Comparison of ENCODE assay signal across 38 cellular contexts in the genomic region with DNA sequence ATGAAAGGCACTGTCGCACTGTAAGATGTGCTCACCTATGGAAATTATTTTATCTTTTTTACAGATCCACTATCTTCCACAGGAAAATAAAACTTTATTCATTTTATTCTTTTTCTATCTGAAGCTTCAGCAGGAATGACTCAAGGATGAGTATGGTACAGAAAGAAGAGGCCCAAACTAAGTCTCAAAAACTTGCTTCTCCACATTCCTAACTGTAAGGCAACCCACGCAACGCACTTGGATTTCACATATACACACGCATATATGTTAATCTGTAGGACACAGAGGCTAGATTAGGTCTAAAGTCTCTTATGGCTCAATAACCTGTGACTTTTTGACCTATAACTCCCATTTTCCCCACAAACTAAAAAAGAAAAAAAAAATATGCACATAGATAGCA.
"Had no signal": no experiment of that assay in that cellular context is flagged by ENCODE, and none has a peak within 500 bp of the region (broad histone marks: within the 10 kb centered on the region; RNA-seq: fewer than 3 reads in every experiment).

No MANE protein-coding gene starts in this region.

- H3K9me3 ChIP-seq: adrenal gland, ascending aorta, breast epithelium, gastrocnemius medialis, heart left ventricle had no signal

- H3K27me3 Mint-ChIP-seq: activated B cell treated with CpG ODN at 0.5 μM for 24 hours; activated CD8-positive, alpha-beta T cell treated with anti-CD3 and anti-CD28 coated beads for 36 hours; activated naive CD4-positive, alpha-beta T cell treated with anti-CD3 and anti-CD28 coated beads, Interleukin-2, amount 50 U/mL, for 24 hours; activated naive CD8-positive, alpha-beta T cell treated with anti-CD3 and anti-CD28 coated beads for 36 hours; activated naive CD8-positive, alpha-beta T cell treated with anti-CD3 and anti-CD28 coated beads, Interleukin-2, amount 50 U/mL, for 24 hours; central memory CD8-positive, alpha-beta T cell; dendritic cell treated with granulocyte-macrophage colony-stimulating factor and Interleukin-4, amounts not matched to agents 40 ng/mL and 50 ng/mL, for 4 days; T-helper 17 cell had no signal

- H3K27ac Mint-ChIP-seq: activated B cell treated with CpG ODN at 0.5 μM for 24 hours; activated CD8-positive, alpha-beta T cell treated with anti-CD3 and anti-CD28 coated beads for 36 hours; activated naive CD4-positive, alpha-beta T cell treated with anti-CD3 and anti-CD28 coated beads for 36 hours; activated naive CD4-positive, alpha-beta T cell treated with anti-CD3 and anti-CD28 coated beads, Interleukin-2, amount 50 U/mL, for 24 hours; activated naive CD8-positive, alpha-beta T cell treated with anti-CD3 and anti-CD28 coated beads for 36 hours; activated naive CD8-positive, alpha-beta T cell treated with anti-CD3 and anti-CD28 coated beads, Interleukin-2, amount 50 U/mL, for 24 hours; activated T-helper 1 cell treated with anti-CD3 and anti-CD28 coated beads, Interleukin-12 subunit alpha, Interleukin-12 subunit beta, Interleukin-2, Interleukin-4 antibody, amounts not matched to agents 30 ng/mL and 10 ng/mL and 1 ng/mL, durations not matched to agents 14 hours and 24 hours and 36 hours; activated T-helper 2 cell treated with anti-CD3 and anti-CD28 coated beads, Interferon-gamma antibody, Interleukin-2, Interleukin-4, amounts not matched to agents 10 μg/mL and 5 μg/mL and 100 μg/mL, durations not matched to agents 14 hours and 24 hours and 36 hours; brain; dendritic cell treated with granulocyte-macrophage colony-stimulating factor and Interleukin-4, amounts not matched to agents 40 ng/mL and 50 ng/mL, for 4 days; T-helper 17 cell; T-helper 2 cell treated with Interferon-gamma antibody and Interleukin-4, amounts not matched to agents 5 μg/mL and 100 μg/mL, for 36 hours had no signal

- H3K79me2 ChIP-seq: hepatocyte had no signal

- H2AFZ ChIP-seq: hepatocyte had no signal

- H3K4me3 Mint-ChIP-seq: activated B cell treated with CpG ODN at 0.5 μM for 24 hours; activated CD8-positive, alpha-beta T cell treated with anti-CD3 and anti-CD28 coated beads for 36 hours; activated naive CD4-positive, alpha-beta T cell treated with anti-CD3 and anti-CD28 coated beads for 36 hours; activated naive CD4-positive, alpha-beta T cell treated with anti-CD3 and anti-CD28 coated beads, Interleukin-2, amount 50 U/mL, for 24 hours; activated naive CD8-positive, alpha-beta T cell treated with anti-CD3 and anti-CD28 coated beads for 36 hours; activated naive CD8-positive, alpha-beta T cell treated with anti-CD3 and anti-CD28 coated beads, Interleukin-2, amount 50 U/mL, for 24 hours; activated T-helper 1 cell treated with anti-CD3 and anti-CD28 coated beads, Interleukin-12 subunit alpha, Interleukin-12 subunit beta, Interleukin-2, Interleukin-4 antibody, amounts not matched to agents 30 ng/mL and 10 ng/mL and 1 ng/mL, durations not matched to agents 14 hours and 24 hours and 36 hours; brain; central memory CD8-positive, alpha-beta T cell; dendritic cell treated with granulocyte-macrophage colony-stimulating factor and Interleukin-4, amounts not matched to agents 40 ng/mL and 50 ng/mL, for 4 days; endodermal cell; T-helper 17 cell; T-helper 2 cell treated with Interferon-gamma antibody and Interleukin-4, amounts not matched to agents 5 μg/mL and 100 μg/mL, for 36 hours had no signal

- H3K4me1 ChIP-seq: adrenal gland, ascending aorta, breast epithelium, gastrocnemius medialis, heart left ventricle had no signal

- DNase-seq: activated B cell treated with CpG ODN at 0.5 μM for 24 hours; activated CD4-positive, alpha-beta T cell treated with anti-CD3 and anti-CD28 coated beads for 48 hours; activated CD4-positive, alpha-beta T cell treated with anti-CD3 and anti-CD28 coated beads, Interleukin-2, amount 50 U/mL, for 1 hour; activated CD4-positive, alpha-beta T cell treated with anti-CD3 and anti-CD28 coated beads, Interleukin-2, amount 50 U/mL, for 48 hours; activated CD8-positive, alpha-beta memory T cell treated with anti-CD3 and anti-CD28 coated beads for 24 hours; activated CD8-positive, alpha-beta memory T cell treated with anti-CD3 and anti-CD28 coated beads, Interleukin-2, amount 50 U/mL, for 4 hours; activated CD8-positive, alpha-beta T cell treated with anti-CD3 and anti-CD28 coated beads for 36 hours; activated effector memory CD4-positive, alpha-beta T cell treated with anti-CD3 and anti-CD28 coated beads, Interleukin-2, amount 50 U/mL, for 16 hours; activated naive CD4-positive, alpha-beta T cell treated with anti-CD3 and anti-CD28 coated beads for 36 hours; activated naive CD8-positive, alpha-beta T cell treated with anti-CD3 and anti-CD28 coated beads for 36 hours; activated naive CD8-positive, alpha-beta T cell treated with anti-CD3 and anti-CD28 coated beads, Interleukin-2, amount 50 U/mL, for 24 hours; activated T-cell treated with anti-CD3 and anti-CD28 coated beads, Interleukin-2, amount 50 U/mL, for 1 hour; activated T-cell treated with anti-CD3 and anti-CD28 coated beads, Interleukin-2, amount 50 U/mL, for 48 hours; adrenal gland; dorsolateral prefrontal cortex; effector memory CD4-positive, alpha-beta T cell; endodermal cell; erythroblast; foreskin fibroblast; gastrocnemius medialis; glutamatergic neuron; heart left ventricle; T-helper 1 cell; T-helper 17 cell; T1000; WERI-Rb-1 had no signal

- H3K9me3 Mint-ChIP-seq: activated B cell treated with CpG ODN at 0.5 μM for 24 hours; activated CD8-positive, alpha-beta T cell treated with anti-CD3 and anti-CD28 coated beads for 36 hours; activated naive CD4-positive, alpha-beta T cell treated with anti-CD3 and anti-CD28 coated beads for 36 hours; activated naive CD4-positive, alpha-beta T cell treated with anti-CD3 and anti-CD28 coated beads, Interleukin-2, amount 50 U/mL, for 24 hours; activated naive CD8-positive, alpha-beta T cell treated with anti-CD3 and anti-CD28 coated beads for 36 hours; activated naive CD8-positive, alpha-beta T cell treated with anti-CD3 and anti-CD28 coated beads, Interleukin-2, amount 50 U/mL, for 24 hours; activated T-helper 1 cell treated with anti-CD3 and anti-CD28 coated beads, Interleukin-12 subunit alpha, Interleukin-12 subunit beta, Interleukin-2, Interleukin-4 antibody, amounts not matched to agents 30 ng/mL and 10 ng/mL and 1 ng/mL, durations not matched to agents 14 hours and 24 hours and 36 hours; activated T-helper 2 cell treated with anti-CD3 and anti-CD28 coated beads, Interferon-gamma antibody, Interleukin-2, Interleukin-4, amounts not matched to agents 10 μg/mL and 5 μg/mL and 100 μg/mL, durations not matched to agents 14 hours and 24 hours and 36 hours; brain; central memory CD8-positive, alpha-beta T cell; dendritic cell treated with granulocyte-macrophage colony-stimulating factor and Interleukin-4, amounts not matched to agents 40 ng/mL and 50 ng/mL, for 4 days; endodermal cell; T-helper 2 cell treated with Interferon-gamma antibody and Interleukin-4, amounts not matched to agents 5 μg/mL and 100 μg/mL, for 36 hours had no signal

- H3K4me2 ChIP-seq: hepatocyte had no signal

- H3K4me1 Mint-ChIP-seq: activated B cell treated with CpG ODN at 0.5 μM for 24 hours; activated naive CD4-positive, alpha-beta T cell treated with anti-CD3 and anti-CD28 coated beads, Interleukin-2, amount 50 U/mL, for 24 hours; activated naive CD8-positive, alpha-beta T cell treated with anti-CD3 and anti-CD28 coated beads, Interleukin-2, amount 50 U/mL, for 24 hours; brain; central memory CD8-positive, alpha-beta T cell; endodermal cell had no signal

- ATAC-seq: activated CD4-positive, CD25-positive, alpha-beta regulatory T cell treated with anti-CD3 and anti-CD28 coated beads, Interleukin-2, amount 50 U/mL, for 24 hours; activated CD8-positive, alpha-beta T cell treated with anti-CD3 and anti-CD28 coated beads for 36 hours; activated naive CD8-positive, alpha-beta T cell treated with anti-CD3 and anti-CD28 coated beads, Interleukin-2, amount 50 U/mL, for 24 hours; gastrocnemius medialis; heart left ventricle; T-helper 17 cell had no signal

- H3K27ac ChIP-seq: adrenal gland, ascending aorta, breast epithelium, coronary artery, dorsolateral prefrontal cortex, gastrocnemius medialis, heart left ventricle, hepatocyte, WERI-Rb-1 had no signal

- H3K4me3 ChIP-seq: adrenal gland, ascending aorta, breast epithelium, coronary artery, dorsolateral prefrontal cortex, gastrocnemius medialis, heart left ventricle, hepatocyte had no signal

- H3K27me3 ChIP-seq: adrenal gland, ascending aorta, breast epithelium, dorsolateral prefrontal cortex, gastrocnemius medialis, heart left ventricle, hepatocyte had no signal
